ENCODE assay signal across 1 cellular context in the genomic region with DNA sequence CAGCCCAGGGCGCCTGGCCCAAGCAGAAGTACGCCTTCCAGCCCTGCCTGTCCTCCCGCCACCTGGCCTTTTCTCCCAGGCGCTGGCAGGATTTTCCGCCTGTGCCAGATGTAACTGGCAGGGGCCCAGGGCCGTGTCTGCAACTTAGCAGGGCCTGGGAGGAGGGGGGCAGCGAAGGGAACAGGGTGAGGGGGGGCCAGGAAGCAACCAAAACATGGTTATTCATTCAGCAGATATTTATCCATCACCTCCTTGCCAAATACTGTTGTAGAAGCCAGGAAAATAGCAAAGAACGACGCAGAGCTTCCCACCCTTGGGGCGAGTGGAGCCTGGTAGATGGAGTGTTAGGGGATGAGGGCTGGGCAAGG.
TF ChIP-seq lines count a peak whose summit lies in the region.

No MANE protein-coding gene starts in this region.

TF ChIP-seq in H1, 55 proteins besides CTCF, POLR2A, EP300 and RAD21 (continued from another document):
- TF ChIP-seq RXRA (IDR thresholded peaks at IDR 0.05; ENCODE audit: insufficient read depth, low read depth, low read length), result no peak
- no peak for TF ChIP-seq CEBPB (IDR thresholded peaks at IDR 0.05; ENCODE audit: low read depth, low read length)
- TF ChIP-seq SP2 (IDR thresholded peaks at IDR 0.05; ENCODE audit: low read length), result no peak
- no peak for TF ChIP-seq JUND (IDR thresholded peaks at IDR 0.05; ENCODE audit: low read length)
- TF ChIP-seq TCF12 (IDR thresholded peaks at IDR 0.05; ENCODE audit: low read depth, low read length), result no peak
- TF ChIP-seq TEAD4 (IDR thresholded peaks at IDR 0.05; ENCODE audit: low read depth, low read length), result no peak
- no peak for TF ChIP-seq SP4 (IDR thresholded peaks at IDR 0.05; ENCODE audit: low read length)
- no peak for TF ChIP-seq RFX5 (IDR thresholded peaks at IDR 0.05; ENCODE audit: borderline replicate concordance, low read depth, low read length)
- TF ChIP-seq KDM5A (IDR thresholded peaks at IDR 0.05; ENCODE audit: low read length), result no peak
- TF ChIP-seq KDM1A (IDR thresholded peaks at IDR 0.05; ENCODE audit: borderline replicate concordance, low read length), result no peak
- no peak for TF ChIP-seq POU5F1 (IDR thresholded peaks at IDR 0.05; ENCODE audit: low read depth, low read length)
